Comparison of ENCODE assay signal across 8 cellular contexts in genomic region chr4:184473515-184474260, GRCh38. TPM values are rescaled to one million over a fixed set of nuclear protein-coding genes. Genes with fewer than 3 reads are reported as not detected.
DNase-seq lines count a peak whose midpoint lies in the region; ATAC-seq and TF ChIP-seq lines count a peak whose summit lies in the region.

No MANE protein-coding gene starts in this region.

- peaks cover 57% of the 10 kb centered on the region for H3K4me1 Mint-ChIP-seq in CD14-positive monocyte
- H3K4me1 Mint-ChIP-seq in activated T-cell treated with anti-CD3 and anti-CD28 coated beads, Interleukin-2, amount 50 U/mL, for 4 hours (ENCODE audit: low read depth): peaks cover 59% of the 10 kb centered on the region
- peaks cover 39 to 71% (median 64%) of the 10 kb centered on the region in 7 donors for H3K4me1 Mint-ChIP-seq in naive thymus-derived CD4-positive, alpha-beta T cell

- no peak for TF ChIP-seq POLR2A in esophagus muscularis mucosa (IDR thresholded peaks at IDR 0.05; ENCODE audit: low read depth)

- peaks cover 0 to 4% (median 0%) of the 10 kb centered on the region in 4 donors for H3K36me3 ChIP-seq in esophagus muscularis mucosa
- H3K36me3 ChIP-seq in naive thymus-derived CD4-positive, alpha-beta T cell (ENCODE audit: control insufficient read depth in 2 of 3, insufficient read depth in 3 of 3, low read length in 3 of 3): peaks cover 0 to 18% (median 0%) of the 10 kb centered on the region in 3 experiments
- no peaks in the 10 kb centered on the region for H3K36me3 ChIP-seq in thoracic aorta

- intact Hi-C loops in CD14-positive monocyte (cut with micrococcal nuclease): loop anchor here (2.0 to 10.0 kb wide), 6 partner anchors 39 to 969 kb away; partner anchors contain the start of gene ING2 (in 1 of the 2)
- intact Hi-C loops in esophagus muscularis mucosa (cut with DNase I): loop anchor here (1.0 to 10.0 kb wide), 2 partner anchors 64 to 171 kb away; partner anchors contain the start of genes CASP3 and PRIMPOL
- intact Hi-C loops in naive thymus-derived CD4-positive, alpha-beta T cell (cut with micrococcal nuclease): loop anchor here (1.0 to 10.0 kb wide), 29 partner anchors 12 to 1721 kb away; partner anchors contain the start of genes ANKRD37 (in 2 of the 2), CASP3 (in 2 of the 2), CENPU (in 2 of the 2) and LRP2BP (in 2 of the 2)

- DNase-seq in CD14-positive monocyte (ENCODE audit: low spot score) (no peak), NCI-H526 treated with DMSO at 0.1 percent for 48 hours (lab: John Stamatoyannopoulos, UW) (peak; percentile 39), esophagus muscularis mucosa (ENCODE audit: extremely low spot score) (no peak), thoracic aorta (ENCODE audit: low spot score) (no peak), epidermal melanocyte (ENCODE audit: insufficient read length, low spot score) (no peak)
- peak; percentile 31 for DNase-seq in activated T-cell treated with anti-CD3 and anti-CD28 coated beads, Interleukin-2, amount 50 U/mL, for 4 hours
- peak; percentile 10 to 77 (median 64) for DNase-seq in naive thymus-derived CD4-positive, alpha-beta T cell

- H3K4me3 Mint-ChIP-seq in CD14-positive monocyte: peak overlapping the region; percentile 99
- peak overlapping the region; percentile 99 for H3K4me3 Mint-ChIP-seq in activated T-cell treated with anti-CD3 and anti-CD28 coated beads, Interleukin-2, amount 50 U/mL, for 4 hours
- H3K4me3 Mint-ChIP-seq in naive thymus-derived CD4-positive, alpha-beta T cell: peak overlapping the region; percentile 97 to 100 (median 99)

- peak overlapping the region; percentile 96 to 99 (median 99) for H3K27ac Mint-ChIP-seq in CD14-positive monocyte
- H3K27ac Mint-ChIP-seq in naive thymus-derived CD4-positive, alpha-beta T cell: peak overlapping the region; percentile 95 to 100 (median 99)

- H3K4me3 ChIP-seq in esophagus muscularis mucosa: peak overlapping the region; percentile 68 to 93 (median 84)
- peak overlapping the region; percentile 89 for H3K4me3 ChIP-seq in naive thymus-derived CD4-positive, alpha-beta T cell (ENCODE audit: low read length)
- H3K4me3 ChIP-seq in thoracic aorta: peak overlapping the region; percentile 98

- CTCF ChIA-PET in naive thymus-derived CD4-positive, alpha-beta T cell (lab: Charles Lee): interaction anchor here (0.6 to 1.5 kb wide), 4 partner anchors 10 to 210 kb away, joined by 3 to 7 read pairs (median 4); no protein-coding TSS in a partner anchor

- peaks cover 51 to 66% (median 63%) of the 10 kb centered on the region in 4 donors for H3K4me1 ChIP-seq in esophagus muscularis mucosa
- peaks cover 27 to 34% of the 10 kb centered on the region in 2 donors for H3K4me1 ChIP-seq in naive thymus-derived CD4-positive, alpha-beta T cell (ENCODE audit: control insufficient read depth in 2 of 2, insufficient read depth in 2 of 2, low read length in 2 of 2)
- peaks cover 26 to 48% of the 10 kb centered on the region in 2 donors for H3K4me1 ChIP-seq in thoracic aorta (ENCODE audit: control insufficient read depth in 1 of 2, low read depth in 2 of 2)

- no peaks in the 10 kb centered on the region for H3K27me3 ChIP-seq in esophagus muscularis mucosa
- no peaks in the 10 kb centered on the region for H3K27me3 ChIP-seq in naive thymus-derived CD4-positive, alpha-beta T cell (ENCODE audit: control insufficient read depth in 2 of 2, insufficient read depth in 2 of 2, low read length in 2 of 2)
- no peaks in the 10 kb centered on the region for H3K27me3 ChIP-seq in thoracic aorta (replicated peaks; ENCODE audit: insufficient read depth)

- POLR2A ChIA-PET in naive thymus-derived CD4-positive, alpha-beta T cell (lab: Charles Lee): interaction anchor here (0.7 to 4.3 kb wide), 19 partner anchors 11 to 969 kb away, joined by 3 to 114 read pairs (median 6); partner anchors contain the start of genes CASP3 and PRIMPOL

- peak overlapping the region; percentile 92 to 98 (median 95) for H3K27ac ChIP-seq in esophagus muscularis mucosa (replicated peaks in 1 of 4)
- H3K27ac ChIP-seq in naive thymus-derived CD4-positive, alpha-beta T cell (ENCODE audit: low read depth, low read length): peak overlapping the region; percentile 96
- peak overlapping the region; percentile 93 to 97 for H3K27ac ChIP-seq in thoracic aorta

- H3K9me3 ChIP-seq in esophagus muscularis mucosa (no peaks in the 10 kb centered on the region), thoracic aorta (no peaks in the 10 kb centered on the region)
- H3K9me3 ChIP-seq in naive thymus-derived CD4-positive, alpha-beta T cell (ENCODE audit: control insufficient read depth in 2 of 3, low read length in 3 of 3): no peaks in the 10 kb centered on the region

- WGBS in esophagus muscularis mucosa: 0% methylated on average over 15 of the region's 65 CpGs

- TF ChIP-seq EP300 in esophagus muscularis mucosa (IDR thresholded peaks at IDR 0.05): no peak

- ATAC-seq in GM21515 (IDR thresholded peaks at IDR 0.05; ENCODE audit: unreplicated experiment): peak; percentile 0
- peak; percentile 18 to 27 for ATAC-seq in activated T-cell treated with anti-CD3 and anti-CD28 coated beads, Interleukin-2, amount 50 U/mL, for 4 hours
- peak; percentile 47 for ATAC-seq in naive thymus-derived CD4-positive, alpha-beta T cell
- ATAC-seq in thoracic aorta (ENCODE audit: insufficient number of reproducible peaks, low FRiP score, low read depth): no peak

- no peaks in the 10 kb centered on the region for H3K27me3 Mint-ChIP-seq in CD14-positive monocyte (ENCODE audit: low read depth in 3 of 3)
- no peaks in the 10 kb centered on the region for H3K27me3 Mint-ChIP-seq in activated T-cell treated with anti-CD3 and anti-CD28 coated beads, Interleukin-2, amount 50 U/mL, for 4 hours (ENCODE audit: low read depth)
- H3K27me3 Mint-ChIP-seq in naive thymus-derived CD4-positive, alpha-beta T cell: peaks cover 0 to 4% (median 0%) of the 10 kb centered on the region in 5 donors

- TF ChIP-seq CTCF in CD14-positive monocyte (IDR thresholded peaks at IDR 0.05): no peak
- TF ChIP-seq CTCF in esophagus muscularis mucosa (IDR thresholded peaks at IDR 0.05): no peak
- no peak for TF ChIP-seq CTCF in thoracic aorta (IDR thresholded peaks at IDR 0.05)

- peaks cover 22 to 35% of the 10 kb centered on the region in 2 donors for H3K36me3 Mint-ChIP-seq in CD14-positive monocyte
- H3K36me3 Mint-ChIP-seq in activated T-cell treated with anti-CD3 and anti-CD28 coated beads, Interleukin-2, amount 50 U/mL, for 4 hours (ENCODE audit: insufficient read depth): peaks cover 25% of the 10 kb centered on the region
- H3K36me3 Mint-ChIP-seq in naive thymus-derived CD4-positive, alpha-beta T cell: peaks cover 0 to 30% (median 5%) of the 10 kb centered on the region in 5 donors

- H3K9me3 Mint-ChIP-seq in CD14-positive monocyte: peaks cover 0 to 2% (median 0%) of the 10 kb centered on the region in 7 donors
- no peaks in the 10 kb centered on the region for H3K9me3 Mint-ChIP-seq in activated T-cell treated with anti-CD3 and anti-CD28 coated beads, Interleukin-2, amount 50 U/mL, for 4 hours
- H3K9me3 Mint-ChIP-seq in naive thymus-derived CD4-positive, alpha-beta T cell: peaks cover 0 to 8% (median 0%) of the 10 kb centered on the region in 11 donors

RNA-seq across cellular contexts. Expression of gene IRF2, which starts 0.7 kb away (rescaled TPM):
- 10 to 100 TPM; 51.3 to 76.8 TPM for polyA plus RNA-seq in CD14-positive monocyte
- 10 to 100 TPM; 29.3 to 37.4 (median 32.8) TPM for total RNA-seq in activated T-cell treated with anti-CD3 and anti-CD28 coated beads, Interleukin-2, amount 50 U/mL, for 4 hours
- total RNA-seq in esophagus muscularis mucosa (10 to 100 TPM; 32.3 to 50.1 (median 36.4) TPM), thoracic aorta (10 to 100 TPM; 35.3 to 68.0 TPM)
- 10 to 100 TPM; 31.2 to 86.3 (median 75.0) TPM for total RNA-seq in naive thymus-derived CD4-positive, alpha-beta T cell
- 10 to 100 TPM; 83.5 to 87.0 TPM for polyA plus RNA-seq in naive thymus-derived CD4-positive, alpha-beta T cell

Comparison
In these comparisons a context has a peak if more than half of its experiments do, and no peak if none do; other contexts are left out.
1. DNase-seq: peak in NCI-H526 treated with DMSO at 0.1 percent for 48 hours (single experiment), activated T-cell treated with anti-CD3 and anti-CD28 coated beads, Interleukin-2, amount 50 U/mL, for 4 hours (single experiment) and naive thymus-derived CD4-positive, alpha-beta T cell (9 of 9); none in CD14-positive monocyte (single experiment), esophagus muscularis mucosa (single experiment), thoracic aorta (single experiment) and epidermal melanocyte (single experiment).
2. Peak in every context shown above with its lines, with median percentiles within 50 percentile points of each other: H3K4me3 Mint-ChIP-seq, H3K27ac ChIP-seq and H3K4me3 ChIP-seq.